Comparison of ENCODE assay signal across 2 cellular contexts in the genomic region with DNA sequence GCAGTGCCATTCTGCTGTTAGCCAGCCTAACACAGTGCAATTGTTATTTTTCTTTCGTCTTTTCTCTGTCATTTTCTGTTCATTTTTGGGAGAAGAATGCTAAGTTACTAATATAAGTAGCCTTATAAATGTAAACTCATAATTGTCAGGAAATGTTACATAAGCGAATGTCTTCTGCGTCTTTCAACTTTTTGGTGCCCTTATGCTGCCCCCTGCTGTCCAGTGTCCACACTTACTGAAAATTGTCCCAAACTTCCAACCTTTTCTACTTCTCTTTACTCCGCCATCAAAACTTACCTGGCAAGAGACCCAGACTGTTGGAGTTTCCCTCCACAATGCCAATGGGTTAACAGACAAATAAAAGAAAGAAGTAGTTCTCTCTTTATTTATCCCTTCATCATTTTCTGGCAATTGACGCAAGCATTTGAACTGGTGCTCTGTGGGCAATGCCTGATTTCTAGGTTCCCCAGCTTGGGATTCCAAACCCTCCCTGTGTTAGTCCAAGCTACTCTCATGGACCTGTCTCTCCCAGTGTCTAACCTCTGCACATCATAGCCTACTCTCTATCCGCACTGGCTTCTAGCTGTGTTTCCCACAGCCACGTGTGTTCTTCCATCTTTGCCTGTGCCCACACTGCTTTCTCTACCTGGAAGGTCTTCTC.
A peak's percentile ranks its signal among the peaks of the same experiment; 100 is the strongest.
TF ChIP-seq lines count a peak whose summit lies in the region.

No MANE protein-coding gene starts in this region.

TF ChIP-seq in HEK293, 187 proteins besides CTCF, POLR2A, EP300 and RAD21 (continued from another document and continues in another):
- TF ChIP-seq, protein P1, sequence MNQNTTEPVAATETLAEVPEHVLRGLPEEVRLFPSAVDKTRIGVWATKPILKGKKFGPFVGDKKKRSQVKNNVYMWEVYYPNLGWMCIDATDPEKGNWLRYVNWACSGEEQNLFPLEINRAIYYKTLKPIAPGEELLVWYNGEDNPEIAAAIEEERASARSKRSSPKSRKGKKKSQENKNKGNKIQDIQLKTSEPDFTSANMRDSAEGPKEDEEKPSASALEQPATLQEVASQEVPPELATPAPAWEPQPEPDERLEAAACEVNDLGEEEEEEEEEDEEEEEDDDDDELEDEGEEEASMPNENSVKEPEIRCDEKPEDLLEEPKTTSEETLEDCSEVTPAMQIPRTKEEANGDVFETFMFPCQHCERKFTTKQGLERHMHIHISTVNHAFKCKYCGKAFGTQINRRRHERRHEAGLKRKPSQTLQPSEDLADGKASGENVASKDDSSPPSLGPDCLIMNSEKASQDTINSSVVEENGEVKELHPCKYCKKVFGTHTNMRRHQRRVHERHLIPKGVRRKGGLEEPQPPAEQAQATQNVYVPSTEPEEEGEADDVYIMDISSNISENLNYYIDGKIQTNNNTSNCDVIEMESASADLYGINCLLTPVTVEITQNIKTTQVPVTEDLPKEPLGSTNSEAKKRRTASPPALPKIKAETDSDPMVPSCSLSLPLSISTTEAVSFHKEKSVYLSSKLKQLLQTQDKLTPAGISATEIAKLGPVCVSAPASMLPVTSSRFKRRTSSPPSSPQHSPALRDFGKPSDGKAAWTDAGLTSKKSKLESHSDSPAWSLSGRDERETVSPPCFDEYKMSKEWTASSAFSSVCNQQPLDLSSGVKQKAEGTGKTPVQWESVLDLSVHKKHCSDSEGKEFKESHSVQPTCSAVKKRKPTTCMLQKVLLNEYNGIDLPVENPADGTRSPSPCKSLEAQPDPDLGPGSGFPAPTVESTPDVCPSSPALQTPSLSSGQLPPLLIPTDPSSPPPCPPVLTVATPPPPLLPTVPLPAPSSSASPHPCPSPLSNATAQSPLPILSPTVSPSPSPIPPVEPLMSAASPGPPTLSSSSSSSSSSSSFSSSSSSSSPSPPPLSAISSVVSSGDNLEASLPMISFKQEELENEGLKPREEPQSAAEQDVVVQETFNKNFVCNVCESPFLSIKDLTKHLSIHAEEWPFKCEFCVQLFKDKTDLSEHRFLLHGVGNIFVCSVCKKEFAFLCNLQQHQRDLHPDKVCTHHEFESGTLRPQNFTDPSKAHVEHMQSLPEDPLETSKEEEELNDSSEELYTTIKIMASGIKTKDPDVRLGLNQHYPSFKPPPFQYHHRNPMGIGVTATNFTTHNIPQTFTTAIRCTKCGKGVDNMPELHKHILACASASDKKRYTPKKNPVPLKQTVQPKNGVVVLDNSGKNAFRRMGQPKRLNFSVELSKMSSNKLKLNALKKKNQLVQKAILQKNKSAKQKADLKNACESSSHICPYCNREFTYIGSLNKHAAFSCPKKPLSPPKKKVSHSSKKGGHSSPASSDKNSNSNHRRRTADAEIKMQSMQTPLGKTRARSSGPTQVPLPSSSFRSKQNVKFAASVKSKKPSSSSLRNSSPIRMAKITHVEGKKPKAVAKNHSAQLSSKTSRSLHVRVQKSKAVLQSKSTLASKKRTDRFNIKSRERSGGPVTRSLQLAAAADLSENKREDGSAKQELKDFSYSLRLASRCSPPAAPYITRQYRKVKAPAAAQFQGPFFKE (tag by site-specific recombination; IDR thresholded peaks at IDR 0.05; ENCODE audit: borderline replicate concordance), result no peak
- TF ChIP-seq ZNF791 (tag by site-specific recombination; IDR thresholded peaks at IDR 0.05), result no peak
- TF ChIP-seq ZNF133 (tag by site-specific recombination; IDR thresholded peaks at IDR 0.05), result no peak
- TF ChIP-seq GLI4 (tag by site-specific recombination; IDR thresholded peaks at IDR 0.05), result no peak
- TF ChIP-seq ZNF473 (tag by site-specific recombination; IDR thresholded peaks at IDR 0.05), result no peak
- TF ChIP-seq ZNF221 (tag by site-specific recombination; IDR thresholded peaks at IDR 0.05; ENCODE audit: borderline replicate concordance), result no peak
- TF ChIP-seq TCF7L2 (IDR thresholded peaks at IDR 0.05; ENCODE audit: borderline replicate concordance, low read depth, low read length), result no peak
- no peak for TF ChIP-seq ZNF548 (tag by site-specific recombination; IDR thresholded peaks at IDR 0.05)
- 0 out of 2 replicates have a peak, but pooled peaks have one; percentile 49 for TF ChIP-seq ZNF660 (tag by site-specific recombination; IDR thresholded peaks at IDR 0.05)
- TF ChIP-seq KLF9 (tag by site-specific recombination; IDR thresholded peaks at IDR 0.05; ENCODE audit: low read depth), result no peak
- no peak for TF ChIP-seq KLF16 (tag by site-specific recombination; IDR thresholded peaks at IDR 0.05)
- TF ChIP-seq, protein P2, sequence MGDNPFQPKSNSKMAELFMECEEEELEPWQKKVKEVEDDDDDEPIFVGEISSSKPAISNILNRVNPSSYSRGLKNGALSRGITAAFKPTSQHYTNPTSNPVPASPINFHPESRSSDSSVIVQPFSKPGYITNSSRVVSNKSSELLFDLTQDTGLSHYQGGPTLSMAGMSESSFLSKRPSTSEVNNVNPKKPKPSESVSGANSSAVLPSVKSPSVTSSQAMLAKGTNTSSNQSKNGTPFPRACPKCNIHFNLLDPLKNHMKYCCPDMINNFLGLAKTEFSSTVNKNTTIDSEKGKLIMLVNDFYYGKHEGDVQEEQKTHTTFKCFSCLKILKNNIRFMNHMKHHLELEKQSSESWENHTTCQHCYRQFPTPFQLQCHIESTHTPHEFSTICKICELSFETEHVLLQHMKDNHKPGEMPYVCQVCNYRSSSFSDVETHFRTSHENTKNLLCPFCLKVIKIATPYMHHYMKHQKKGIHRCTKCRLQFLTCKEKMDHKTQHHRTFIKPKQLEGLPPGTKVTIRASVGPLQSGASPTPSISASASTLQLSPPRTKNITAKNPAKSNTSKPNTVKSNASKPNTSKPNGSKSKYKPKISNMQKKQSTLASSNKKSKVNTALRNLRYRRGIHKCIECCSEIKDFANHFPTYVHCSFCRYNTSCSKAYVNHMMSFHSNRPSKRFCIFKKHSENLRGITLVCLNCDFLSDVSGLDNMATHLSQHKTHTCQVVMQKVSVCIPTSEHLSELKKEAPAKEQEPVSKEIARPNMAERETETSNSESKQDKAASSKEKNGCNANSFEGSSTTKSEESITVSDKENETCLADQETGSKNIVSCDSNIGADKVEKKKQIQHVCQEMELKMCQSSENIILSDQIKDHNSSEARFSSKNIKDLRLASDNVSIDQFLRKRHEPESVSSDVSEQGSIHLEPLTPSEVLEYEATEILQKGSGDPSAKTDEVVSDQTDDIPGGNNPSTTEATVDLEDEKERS (tag by site-specific recombination; IDR thresholded peaks at IDR 0.05), result no peak
- no peak for TF ChIP-seq BCL11B (tag by site-specific recombination; IDR thresholded peaks at IDR 0.05; ENCODE audit: low read depth)
- TF ChIP-seq ZNF654 (tag by site-specific recombination; IDR thresholded peaks at IDR 0.05; ENCODE audit: low read depth), result peak; percentile 87
- no peak for TF ChIP-seq ZNF830 (tag by site-specific recombination; IDR thresholded peaks at IDR 0.05; ENCODE audit: low read depth)

TF ChIP-seq in neural cell, 6 proteins besides CTCF, POLR2A, EP300 and RAD21:
- TF ChIP-seq, protein P3, sequence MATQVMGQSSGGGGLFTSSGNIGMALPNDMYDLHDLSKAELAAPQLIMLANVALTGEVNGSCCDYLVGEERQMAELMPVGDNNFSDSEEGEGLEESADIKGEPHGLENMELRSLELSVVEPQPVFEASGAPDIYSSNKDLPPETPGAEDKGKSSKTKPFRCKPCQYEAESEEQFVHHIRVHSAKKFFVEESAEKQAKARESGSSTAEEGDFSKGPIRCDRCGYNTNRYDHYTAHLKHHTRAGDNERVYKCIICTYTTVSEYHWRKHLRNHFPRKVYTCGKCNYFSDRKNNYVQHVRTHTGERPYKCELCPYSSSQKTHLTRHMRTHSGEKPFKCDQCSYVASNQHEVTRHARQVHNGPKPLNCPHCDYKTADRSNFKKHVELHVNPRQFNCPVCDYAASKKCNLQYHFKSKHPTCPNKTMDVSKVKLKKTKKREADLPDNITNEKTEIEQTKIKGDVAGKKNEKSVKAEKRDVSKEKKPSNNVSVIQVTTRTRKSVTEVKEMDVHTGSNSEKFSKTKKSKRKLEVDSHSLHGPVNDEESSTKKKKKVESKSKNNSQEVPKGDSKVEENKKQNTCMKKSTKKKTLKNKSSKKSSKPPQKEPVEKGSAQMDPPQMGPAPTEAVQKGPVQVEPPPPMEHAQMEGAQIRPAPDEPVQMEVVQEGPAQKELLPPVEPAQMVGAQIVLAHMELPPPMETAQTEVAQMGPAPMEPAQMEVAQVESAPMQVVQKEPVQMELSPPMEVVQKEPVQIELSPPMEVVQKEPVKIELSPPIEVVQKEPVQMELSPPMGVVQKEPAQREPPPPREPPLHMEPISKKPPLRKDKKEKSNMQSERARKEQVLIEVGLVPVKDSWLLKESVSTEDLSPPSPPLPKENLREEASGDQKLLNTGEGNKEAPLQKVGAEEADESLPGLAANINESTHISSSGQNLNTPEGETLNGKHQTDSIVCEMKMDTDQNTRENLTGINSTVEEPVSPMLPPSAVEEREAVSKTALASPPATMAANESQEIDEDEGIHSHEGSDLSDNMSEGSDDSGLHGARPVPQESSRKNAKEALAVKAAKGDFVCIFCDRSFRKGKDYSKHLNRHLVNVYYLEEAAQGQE (IDR thresholded peaks at IDR 0.05; ENCODE audit: borderline replicate concordance), result no peak
- TF ChIP-seq SMC3 (conservative IDR thresholded peaks at IDR 0.05; ENCODE audit: poor library complexity), result peak; percentile 58
TF ChIP-seq in neural cell: peak in this region for 1.
